Comparison of ENCODE assay signal across 13 cellular contexts in genomic region chr12:103397536-103397935, GRCh38.
A peak's percentile ranks its signal among the peaks of the same experiment; 100 is the strongest.
DNase-seq lines count a peak whose midpoint lies in the region; ATAC-seq and TF ChIP-seq lines count a peak whose summit lies in the region.
"Had no signal": no experiment of that assay in that cellular context is flagged by ENCODE, and none has a peak within 500 bp of the region (broad histone marks: within the 10 kb centered on the region; RNA-seq: fewer than 3 reads in every experiment).

No MANE protein-coding gene starts in this region.

- no peak for TF ChIP-seq POLR2A in esophagus squamous epithelium (IDR thresholded peaks at IDR 0.05)

- H3K27me3 Mint-ChIP-seq in CD14-positive monocyte (ENCODE audit: low read depth in 3 of 3): peaks cover 0 to 2% (median 2%) of the 10 kb centered on the region in 3 donors
- H3K27me3 Mint-ChIP-seq: CD8-positive, alpha-beta memory T cell had no signal

- intact Hi-C loops in esophagus squamous epithelium (cut with DNase I): no loop called here
- intact Hi-C loops in CD14-positive monocyte (cut with micrococcal nuclease): no loop called here

- H3K9me3 ChIP-seq in RWPE2 (ENCODE audit: severe bottlenecking) (no peaks in the 10 kb centered on the region), esophagus squamous epithelium (no peaks in the 10 kb centered on the region)
- H3K9me3 ChIP-seq: A549, Caco-2 had no signal

- H3K4me1 Mint-ChIP-seq in CD14-positive monocyte: peaks cover 12% of the 10 kb centered on the region

- H3K4me3 ChIP-seq in RWPE2 (ENCODE audit: severe bottlenecking): no peak overlapping the region
- H3K4me3 ChIP-seq in esophagus squamous epithelium: no peak overlapping the region
- H3K4me3 ChIP-seq: A549, GM23338 had no signal

- DNase-seq in DMS53 treated with DMSO at 0.1 percent for 48 hours (lab: John Stamatoyannopoulos, UW; ENCODE audit: unreplicated experiment): peak; percentile 62
- peak; percentile 95 for DNase-seq in NCI-H146 treated with DMSO at 0.1 percent for 48 hours (lab: John Stamatoyannopoulos, UW; ENCODE audit: unreplicated experiment)
- DNase-seq in NCI-H748 (lab: John Stamatoyannopoulos, UW; ENCODE audit: unreplicated experiment): peak; percentile 84
- DNase-seq in RWPE2 (ENCODE audit: low spot score): no peak
- DNase-seq in esophagus squamous epithelium (lab: John Stamatoyannopoulos, UW): no peak
- no peak for DNase-seq in CD14-positive monocyte (ENCODE audit: low spot score)
- DNase-seq in GM20000 (ENCODE audit: low spot score): no peak
- DNase-seq: Caco-2; CD8-positive, alpha-beta memory T cell; H7 had no signal

- H3K4me3 Mint-ChIP-seq in CD14-positive monocyte: no peak overlapping the region
- H3K4me3 Mint-ChIP-seq: CD8-positive, alpha-beta memory T cell; GM23338 had no signal

- peaks cover 0 to 7% (median 2%) of the 10 kb centered on the region in 7 donors for H3K9me3 Mint-ChIP-seq in CD14-positive monocyte
- H3K9me3 Mint-ChIP-seq: GM23338 had no signal

- no peak overlapping the region for H3K27ac Mint-ChIP-seq in CD14-positive monocyte
- H3K27ac Mint-ChIP-seq: CD8-positive, alpha-beta memory T cell; GM23338 had no signal

- H3K36me3 ChIP-seq in RWPE2 (ENCODE audit: low read depth): no peaks in the 10 kb centered on the region
- H3K36me3 ChIP-seq in esophagus squamous epithelium: no peaks in the 10 kb centered on the region

- 26 to 29% methylated on average over 1 of the region's 1 CpG for WGBS in esophagus squamous epithelium, 2 donors

- no peak for TF ChIP-seq CTCF in RWPE2 (IDR thresholded peaks at IDR 0.05; ENCODE audit: poor library complexity, severe bottlenecking)
- no peak for TF ChIP-seq CTCF in esophagus squamous epithelium (IDR thresholded peaks at IDR 0.05)
- no peak for TF ChIP-seq CTCF in CD14-positive monocyte (IDR thresholded peaks at IDR 0.05)
- no peak for TF ChIP-seq CTCF in GM20000 (IDR thresholded peaks at IDR 0.05; ENCODE audit: extremely low read depth, missing control alignments)

- ATAC-seq in RWPE2 (ENCODE audit: low read depth): 0 out of 3 replicates have a peak, but pooled peaks have one; percentile 25
- ATAC-seq in GM19467 (IDR thresholded peaks at IDR 0.05; ENCODE audit: unreplicated experiment): no peak
- ATAC-seq: A549, GM23338 had no signal

- no peaks in the 10 kb centered on the region for H3K36me3 Mint-ChIP-seq in CD14-positive monocyte

- H3K4me1 ChIP-seq in RWPE2 (ENCODE audit: insufficient read depth, poor library complexity, severe bottlenecking) (no peaks in the 10 kb centered on the region), esophagus squamous epithelium (no peaks in the 10 kb centered on the region)
- H3K4me1 ChIP-seq: A549, Caco-2 had no signal

- H3K27me3 ChIP-seq in RWPE2 (ENCODE audit: insufficient read depth, poor library complexity, severe bottlenecking) (no peaks in the 10 kb centered on the region), esophagus squamous epithelium (no peaks in the 10 kb centered on the region)

- H3K27ac ChIP-seq in RWPE2 (ENCODE audit: poor library complexity, severe bottlenecking) (no peak overlapping the region), esophagus squamous epithelium (no peak overlapping the region)
- H3K27ac ChIP-seq: A549 had no signal

Comparison
In these comparisons a context has a peak if more than half of its experiments do, and no peak if none do; other contexts are left out.
1. DNase-seq: peak in DMS53 treated with DMSO at 0.1 percent for 48 hours (single experiment), NCI-H146 treated with DMSO at 0.1 percent for 48 hours (single experiment) and NCI-H748 (single experiment); none in RWPE2 (single experiment), esophagus squamous epithelium (single experiment), CD14-positive monocyte (single experiment) and GM20000 (single experiment).